Comparison of ENCODE assay signal across 17 cellular contexts in the genomic region with DNA sequence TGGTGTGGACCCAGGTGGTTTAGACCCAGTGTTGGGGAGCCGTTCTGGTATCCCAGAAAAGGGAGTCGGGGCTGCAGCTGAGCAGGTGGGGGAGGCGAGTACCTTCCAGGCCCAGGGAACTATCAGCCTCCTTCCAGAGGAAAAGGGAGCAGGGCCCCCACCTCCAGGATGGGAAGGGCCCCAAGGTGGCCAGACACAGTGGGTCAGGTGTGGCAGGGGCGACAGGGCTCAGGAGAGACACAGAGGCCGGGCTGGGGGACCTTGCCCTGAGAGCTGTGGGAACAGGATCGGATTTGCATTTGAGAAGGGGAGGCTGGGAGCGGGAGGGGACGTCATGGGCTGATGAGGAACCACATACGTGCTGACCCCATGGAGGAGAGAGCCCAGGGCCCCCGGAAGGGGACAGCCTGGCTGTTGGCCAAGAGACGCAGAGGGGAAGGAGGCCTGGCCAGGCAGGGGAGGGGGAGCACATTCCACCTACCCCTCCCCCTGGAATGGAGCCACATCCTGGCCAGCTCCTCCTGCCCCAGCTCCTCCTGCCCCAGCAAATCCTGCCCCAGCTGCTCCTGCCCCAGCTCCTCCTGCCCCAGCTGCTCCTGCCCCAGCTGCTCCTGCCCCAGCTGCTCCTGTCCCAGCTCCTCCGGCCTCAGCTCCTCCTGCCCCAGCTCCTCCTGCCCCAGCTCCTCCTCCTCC. TPM values are rescaled to one million over a fixed set of nuclear protein-coding genes. Genes with fewer than 3 reads are reported as not detected.
A peak's percentile ranks its signal among the peaks of the same experiment; 100 is the strongest.
DNase-seq lines count a peak whose midpoint lies in the region; ATAC-seq and TF ChIP-seq lines count a peak whose summit lies in the region.
"Had no signal": no experiment of that assay in that cellular context is flagged by ENCODE, and none has a peak within 500 bp of the region (broad histone marks: within the 10 kb centered on the region; RNA-seq: fewer than 3 reads in every experiment).

No MANE protein-coding gene starts in this region.

- H3K36me3 Mint-ChIP-seq in activated naive CD4-positive, alpha-beta T cell treated with anti-CD3 and anti-CD28 coated beads, Interleukin-2, amount 50 U/mL, for 72 hours: no peaks in the 10 kb centered on the region

- H3K4me3 ChIP-seq in NT2/D1 (ENCODE audit: insufficient read length, low read depth) (no peak overlapping the region), fibroblast of villous mesenchyme (ENCODE audit: low read depth, low read length) (no peak overlapping the region)
- H3K4me3 ChIP-seq: gastroesophageal sphincter, SJSA1, thoracic aorta had no signal

- H3K27ac Mint-ChIP-seq in activated naive CD4-positive, alpha-beta T cell treated with anti-CD3 and anti-CD28 coated beads, Interleukin-2, amount 50 U/mL, for 72 hours: no peak overlapping the region

- TF ChIP-seq CTCF in fibroblast of villous mesenchyme (IDR thresholded peaks at IDR 0.05; ENCODE audit: insufficient read depth, low read depth, low read length): no peak

- H3K27me3 ChIP-seq in NT2/D1 (ENCODE audit: insufficient read depth, insufficient read length): no peaks in the 10 kb centered on the region
- H3K27me3 ChIP-seq: gastroesophageal sphincter, SJSA1 had no signal

- peaks cover 8% of the 10 kb centered on the region; the same call in 1 of the 2 replicates for H3K9me3 ChIP-seq in NT2/D1 (ENCODE audit: insufficient read depth, low read length)
- H3K9me3 ChIP-seq: gastroesophageal sphincter, SJSA1, thoracic aorta had no signal

- H3K36me3 ChIP-seq in NT2/D1 (ENCODE audit: insufficient read depth, insufficient read length, low read length): no peaks in the 10 kb centered on the region
- H3K36me3 ChIP-seq: gastroesophageal sphincter, SJSA1, thoracic aorta had no signal

- no peaks in the 10 kb centered on the region for H3K9me3 Mint-ChIP-seq in activated naive CD4-positive, alpha-beta T cell treated with anti-CD3 and anti-CD28 coated beads, Interleukin-2, amount 50 U/mL, for 72 hours
- H3K9me3 Mint-ChIP-seq: activated T-cell treated with anti-CD3 and anti-CD28 coated beads, Interleukin-2, amount 50 U/mL, for 4 hours; neural crest cell had no signal

- H3K9ac ChIP-seq in NT2/D1 (ENCODE audit: insufficient read length, low read depth): peak overlapping the region; percentile 51

- ATAC-seq in activated naive CD4-positive, alpha-beta T cell treated with anti-CD3 and anti-CD28 coated beads, Interleukin-2, amount 50 U/mL, for 72 hours: no peak
- ATAC-seq: activated T-cell treated with anti-CD3 and anti-CD28 coated beads, Interleukin-2, amount 50 U/mL, for 4 hours had no signal

- DNase-seq in DMS53 (lab: John Stamatoyannopoulos, UW) (peak; percentile 32), DMS53 treated with DMSO at 0.1 percent for 48 hours (lab: John Stamatoyannopoulos, UW; ENCODE audit: unreplicated experiment) (no peak), NT2/D1 (ENCODE audit: low read depth, low spot score) (peak; percentile 91), fibroblast of villous mesenchyme (ENCODE audit: low read depth) (peak; percentile 22), retina (peak; percentile 79), DMS114 treated with DMSO at 0.1 percent for 48 hours (lab: John Stamatoyannopoulos, UW; ENCODE audit: unreplicated experiment) (no peak), NOMO-1 treated with DMSO at 0.1 percent for 48 hours (lab: John Stamatoyannopoulos, UW; ENCODE audit: unreplicated experiment) (no peak)
- DNase-seq in activated naive CD4-positive, alpha-beta T cell treated with anti-CD3 and anti-CD28 coated beads, Interleukin-2, amount 50 U/mL, for 72 hours (ENCODE audit: low spot score in 2 of 2): no peak
- DNase-seq: activated CD4-positive, CD25-positive, alpha-beta regulatory T cell; activated T-cell treated with anti-CD3 and anti-CD28 coated beads, Interleukin-2, amount 50 U/mL, for 4 hours; effector CD4-positive, alpha-beta T cell; left colon; MV-4-11 had no signal

- H3K4me1 ChIP-seq in NT2/D1 (ENCODE audit: insufficient read depth, insufficient read length): peaks cover 36% of the 10 kb centered on the region

RNA-seq across cellular contexts. Expression of gene TTYH3, which starts 9.7 kb away (rescaled TPM):
- total RNA-seq in fibroblast of villous mesenchyme: 61.3 and 77.3 TPM in 2 replicates
- 10 to 100 TPM; 23.8 to 28.3 TPM for total RNA-seq in activated naive CD4-positive, alpha-beta T cell treated with anti-CD3 and anti-CD28 coated beads, Interleukin-2, amount 50 U/mL, for 72 hours

Comparison
In these comparisons a context has a peak if more than half of its experiments do, and no peak if none do; other contexts are left out.
1. DNase-seq: peak in DMS53 (single experiment), NT2/D1 (single experiment), fibroblast of villous mesenchyme (single experiment) and retina (single experiment); none in DMS53 treated with DMSO at 0.1 percent for 48 hours (single experiment), activated naive CD4-positive, alpha-beta T cell treated with anti-CD3 and anti-CD28 coated beads, Interleukin-2, amount 50 U/mL, for 72 hours (0 of 2), DMS114 treated with DMSO at 0.1 percent for 48 hours (single experiment) and NOMO-1 treated with DMSO at 0.1 percent for 48 hours (single experiment).